3 cellular contexts compared by ENCODE assay signal in the genomic region with DNA sequence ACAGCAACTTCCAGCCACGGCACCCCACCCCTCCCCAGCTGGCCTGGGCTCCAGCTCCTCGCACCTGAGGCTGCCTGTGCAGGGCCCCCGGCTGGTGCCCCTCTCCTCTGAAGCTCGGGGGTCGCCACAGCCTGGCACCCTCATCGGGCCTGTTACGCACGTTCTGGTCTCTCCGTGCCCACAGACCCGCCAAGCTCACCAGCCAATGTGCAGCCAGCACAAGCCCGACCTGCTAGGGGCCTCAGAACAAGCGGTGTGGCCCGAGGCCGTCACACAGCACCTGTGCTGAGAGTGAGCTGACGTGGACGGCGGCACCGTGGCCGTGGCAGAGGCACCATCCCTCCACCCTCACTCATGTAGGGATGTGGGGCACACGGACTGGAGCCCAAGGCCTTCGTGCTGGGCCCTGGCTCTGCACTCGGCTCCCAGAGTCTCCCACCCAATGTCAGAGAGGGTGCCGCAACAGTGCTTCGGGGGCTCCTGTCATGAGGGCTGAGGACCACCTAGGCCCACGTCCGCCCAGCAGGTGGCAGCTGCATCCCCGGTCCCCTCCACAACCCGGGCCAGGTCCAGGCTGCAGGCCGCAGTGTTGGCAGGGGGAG.
A peak's percentile ranks its signal among the peaks of the same experiment; 100 is the strongest.
TF ChIP-seq lines count a peak whose summit lies in the region.

No MANE protein-coding gene starts in this region.

TF ChIP-seq in SK-N-SH, 30 proteins besides CTCF, POLR2A, EP300 and RAD21:
- TF ChIP-seq EZH2phosphoT487 (IDR thresholded peaks at IDR 0.05; ENCODE audit: borderline replicate concordance, low read depth) = no peak
TF ChIP-seq in SK-N-SH: peak in this region for 0.

TF ChIP-seq in SK-N-SH treated with all-trans-retinoic acid at 6 μM for 48 hours, 23 proteins besides CTCF, POLR2A, EP300 and RAD21 (continues in another document):
- TF ChIP-seq ARNTL (CRISPR knock-in tag; IDR thresholded peaks at IDR 0.05; ENCODE audit: borderline replicate concordance, low read depth) (no peak), PPARA (CRISPR knock-in tag; IDR thresholded peaks at IDR 0.05; ENCODE audit: borderline replicate concordance) (no peak), GLIS3 (CRISPR knock-in tag; IDR thresholded peaks at IDR 0.05) (no peak), OSR1 (CRISPR knock-in tag; IDR thresholded peaks at IDR 0.05) (no peak), TOX (CRISPR knock-in tag; IDR thresholded peaks at IDR 0.05; ENCODE audit: borderline replicate concordance) (no peak), ZNF565 (CRISPR knock-in tag; conservative IDR thresholded peaks at IDR 0.05; ENCODE audit: low read depth) (no peak), ZC3H10 (CRISPR knock-in tag; IDR thresholded peaks at IDR 0.05) (no peak), ZFP30 (CRISPR knock-in tag; IDR thresholded peaks at IDR 0.05) (no peak), RARB (CRISPR knock-in tag; IDR thresholded peaks at IDR 0.05) (no peak), ZFP3 (CRISPR knock-in tag; IDR thresholded peaks at IDR 0.05) (no peak), ESRRG (CRISPR knock-in tag; IDR thresholded peaks at IDR 0.05) (no peak), ZNF8 (CRISPR knock-in tag; IDR thresholded peaks at IDR 0.05) (no peak), TCF4 (CRISPR knock-in tag; IDR thresholded peaks at IDR 0.05; ENCODE audit: borderline replicate concordance) (no peak), ISL1 (CRISPR knock-in tag; IDR thresholded peaks at IDR 0.05) (no peak)
- TF ChIP-seq, protein P1, sequence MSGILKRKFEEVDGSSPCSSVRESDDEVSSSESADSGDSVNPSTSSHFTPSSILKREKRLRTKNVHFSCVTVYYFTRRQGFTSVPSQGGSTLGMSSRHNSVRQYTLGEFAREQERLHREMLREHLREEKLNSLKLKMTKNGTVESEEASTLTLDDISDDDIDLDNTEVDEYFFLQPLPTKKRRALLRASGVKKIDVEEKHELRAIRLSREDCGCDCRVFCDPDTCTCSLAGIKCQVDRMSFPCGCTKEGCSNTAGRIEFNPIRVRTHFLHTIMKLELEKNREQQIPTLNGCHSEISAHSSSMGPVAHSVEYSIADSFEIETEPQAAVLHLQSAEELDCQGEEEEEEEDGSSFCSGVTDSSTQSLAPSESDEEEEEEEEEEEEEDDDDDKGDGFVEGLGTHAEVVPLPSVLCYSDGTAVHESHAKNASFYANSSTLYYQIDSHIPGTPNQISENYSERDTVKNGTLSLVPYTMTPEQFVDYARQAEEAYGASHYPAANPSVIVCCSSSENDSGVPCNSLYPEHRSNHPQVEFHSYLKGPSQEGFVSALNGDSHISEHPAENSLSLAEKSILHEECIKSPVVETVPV (CRISPR knock-in tag; IDR thresholded peaks at IDR 0.05) = no peak
- TF ChIP-seq, protein P2, sequence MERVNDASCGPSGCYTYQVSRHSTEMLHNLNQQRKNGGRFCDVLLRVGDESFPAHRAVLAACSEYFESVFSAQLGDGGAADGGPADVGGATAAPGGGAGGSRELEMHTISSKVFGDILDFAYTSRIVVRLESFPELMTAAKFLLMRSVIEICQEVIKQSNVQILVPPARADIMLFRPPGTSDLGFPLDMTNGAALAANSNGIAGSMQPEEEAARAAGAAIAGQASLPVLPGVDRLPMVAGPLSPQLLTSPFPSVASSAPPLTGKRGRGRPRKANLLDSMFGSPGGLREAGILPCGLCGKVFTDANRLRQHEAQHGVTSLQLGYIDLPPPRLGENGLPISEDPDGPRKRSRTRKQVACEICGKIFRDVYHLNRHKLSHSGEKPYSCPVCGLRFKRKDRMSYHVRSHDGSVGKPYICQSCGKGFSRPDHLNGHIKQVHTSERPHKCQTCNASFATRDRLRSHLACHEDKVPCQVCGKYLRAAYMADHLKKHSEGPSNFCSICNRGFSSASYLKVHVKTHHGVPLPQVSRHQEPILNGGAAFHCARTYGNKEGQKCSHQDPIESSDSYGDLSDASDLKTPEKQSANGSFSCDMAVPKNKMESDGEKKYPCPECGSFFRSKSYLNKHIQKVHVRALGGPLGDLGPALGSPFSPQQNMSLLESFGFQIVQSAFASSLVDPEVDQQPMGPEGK (CRISPR knock-in tag; IDR thresholded peaks at IDR 0.05; ENCODE audit: borderline replicate concordance) = no peak
- TF ChIP-seq, protein P3, sequence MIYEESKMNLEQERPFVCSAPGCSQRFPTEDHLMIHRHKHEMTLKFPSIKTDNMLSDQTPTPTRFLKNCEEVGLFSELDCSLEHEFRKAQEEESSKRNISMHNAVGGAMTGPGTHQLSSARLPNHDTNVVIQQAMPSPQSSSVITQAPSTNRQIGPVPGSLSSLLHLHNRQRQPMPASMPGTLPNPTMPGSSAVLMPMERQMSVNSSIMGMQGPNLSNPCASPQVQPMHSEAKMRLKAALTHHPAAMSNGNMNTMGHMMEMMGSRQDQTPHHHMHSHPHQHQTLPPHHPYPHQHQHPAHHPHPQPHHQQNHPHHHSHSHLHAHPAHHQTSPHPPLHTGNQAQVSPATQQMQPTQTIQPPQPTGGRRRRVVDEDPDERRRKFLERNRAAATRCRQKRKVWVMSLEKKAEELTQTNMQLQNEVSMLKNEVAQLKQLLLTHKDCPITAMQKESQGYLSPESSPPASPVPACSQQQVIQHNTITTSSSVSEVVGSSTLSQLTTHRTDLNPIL (CRISPR knock-in tag; IDR thresholded peaks at IDR 0.05; ENCODE audit: low read depth) = no peak
- TF ChIP-seq, protein P4, sequence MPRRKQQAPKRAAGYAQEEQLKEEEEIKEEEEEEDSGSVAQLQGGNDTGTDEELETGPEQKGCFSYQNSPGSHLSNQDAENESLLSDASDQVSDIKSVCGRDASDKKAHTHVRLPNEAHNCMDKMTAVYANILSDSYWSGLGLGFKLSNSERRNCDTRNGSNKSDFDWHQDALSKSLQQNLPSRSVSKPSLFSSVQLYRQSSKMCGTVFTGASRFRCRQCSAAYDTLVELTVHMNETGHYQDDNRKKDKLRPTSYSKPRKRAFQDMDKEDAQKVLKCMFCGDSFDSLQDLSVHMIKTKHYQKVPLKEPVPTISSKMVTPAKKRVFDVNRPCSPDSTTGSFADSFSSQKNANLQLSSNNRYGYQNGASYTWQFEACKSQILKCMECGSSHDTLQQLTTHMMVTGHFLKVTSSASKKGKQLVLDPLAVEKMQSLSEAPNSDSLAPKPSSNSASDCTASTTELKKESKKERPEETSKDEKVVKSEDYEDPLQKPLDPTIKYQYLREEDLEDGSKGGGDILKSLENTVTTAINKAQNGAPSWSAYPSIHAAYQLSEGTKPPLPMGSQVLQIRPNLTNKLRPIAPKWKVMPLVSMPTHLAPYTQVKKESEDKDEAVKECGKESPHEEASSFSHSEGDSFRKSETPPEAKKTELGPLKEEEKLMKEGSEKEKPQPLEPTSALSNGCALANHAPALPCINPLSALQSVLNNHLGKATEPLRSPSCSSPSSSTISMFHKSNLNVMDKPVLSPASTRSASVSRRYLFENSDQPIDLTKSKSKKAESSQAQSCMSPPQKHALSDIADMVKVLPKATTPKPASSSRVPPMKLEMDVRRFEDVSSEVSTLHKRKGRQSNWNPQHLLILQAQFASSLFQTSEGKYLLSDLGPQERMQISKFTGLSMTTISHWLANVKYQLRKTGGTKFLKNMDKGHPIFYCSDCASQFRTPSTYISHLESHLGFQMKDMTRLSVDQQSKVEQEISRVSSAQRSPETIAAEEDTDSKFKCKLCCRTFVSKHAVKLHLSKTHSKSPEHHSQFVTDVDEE (CRISPR knock-in tag; IDR thresholded peaks at IDR 0.05) = no peak

TF ChIP-seq in HEK293, 187 proteins besides CTCF, POLR2A, EP300 and RAD21:
- TF ChIP-seq, protein P5, sequence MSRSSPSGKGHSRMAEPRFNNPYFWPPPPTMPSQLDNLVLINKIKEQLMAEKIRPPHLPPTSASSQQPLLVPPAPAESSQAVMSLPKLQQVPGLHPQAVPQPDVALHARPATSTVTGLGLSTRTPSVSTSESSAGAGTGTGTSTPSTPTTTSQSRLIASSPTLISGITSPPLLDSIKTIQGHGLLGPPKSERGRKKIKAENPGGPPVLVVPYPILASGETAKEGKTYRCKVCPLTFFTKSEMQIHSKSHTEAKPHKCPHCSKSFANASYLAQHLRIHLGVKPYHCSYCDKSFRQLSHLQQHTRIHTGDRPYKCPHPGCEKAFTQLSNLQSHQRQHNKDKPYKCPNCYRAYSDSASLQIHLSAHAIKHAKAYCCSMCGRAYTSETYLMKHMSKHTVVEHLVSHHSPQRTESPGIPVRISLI (tag by site-specific recombination; IDR thresholded peaks at IDR 0.05) = no peak
- TF ChIP-seq ZNF600 (tag by site-specific recombination; IDR thresholded peaks at IDR 0.05) = peak; percentile 72
- no peak for TF ChIP-seq ZBTB48 (tag by site-specific recombination; IDR thresholded peaks at IDR 0.05)
- TF ChIP-seq, protein P6, sequence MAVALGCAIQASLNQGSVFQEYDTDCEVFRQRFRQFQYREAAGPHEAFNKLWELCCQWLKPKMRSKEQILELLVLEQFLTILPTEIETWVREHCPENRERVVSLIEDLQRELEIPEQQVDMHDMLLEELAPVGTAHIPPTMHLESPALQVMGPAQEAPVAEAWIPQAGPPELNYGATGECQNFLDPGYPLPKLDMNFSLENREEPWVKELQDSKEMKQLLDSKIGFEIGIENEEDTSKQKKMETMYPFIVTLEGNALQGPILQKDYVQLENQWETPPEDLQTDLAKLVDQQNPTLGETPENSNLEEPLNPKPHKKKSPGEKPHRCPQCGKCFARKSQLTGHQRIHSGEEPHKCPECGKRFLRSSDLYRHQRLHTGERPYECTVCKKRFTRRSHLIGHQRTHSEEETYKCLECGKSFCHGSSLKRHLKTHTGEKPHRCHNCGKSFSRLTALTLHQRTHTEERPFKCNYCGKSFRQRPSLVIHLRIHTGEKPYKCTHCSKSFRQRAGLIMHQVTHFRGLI (tag by site-specific recombination; IDR thresholded peaks at IDR 0.05) = no peak
- TF ChIP-seq ZNF223 (tag by site-specific recombination; IDR thresholded peaks at IDR 0.05) = no peak
- TF ChIP-seq ZNF76 (tag by site-specific recombination; IDR thresholded peaks at IDR 0.05; ENCODE audit: borderline replicate concordance, low read depth) = no peak
- no peak for TF ChIP-seq ZNF510 (tag by site-specific recombination; IDR thresholded peaks at IDR 0.05; ENCODE audit: insufficient replicate concordance)
- TF ChIP-seq, protein P7, sequence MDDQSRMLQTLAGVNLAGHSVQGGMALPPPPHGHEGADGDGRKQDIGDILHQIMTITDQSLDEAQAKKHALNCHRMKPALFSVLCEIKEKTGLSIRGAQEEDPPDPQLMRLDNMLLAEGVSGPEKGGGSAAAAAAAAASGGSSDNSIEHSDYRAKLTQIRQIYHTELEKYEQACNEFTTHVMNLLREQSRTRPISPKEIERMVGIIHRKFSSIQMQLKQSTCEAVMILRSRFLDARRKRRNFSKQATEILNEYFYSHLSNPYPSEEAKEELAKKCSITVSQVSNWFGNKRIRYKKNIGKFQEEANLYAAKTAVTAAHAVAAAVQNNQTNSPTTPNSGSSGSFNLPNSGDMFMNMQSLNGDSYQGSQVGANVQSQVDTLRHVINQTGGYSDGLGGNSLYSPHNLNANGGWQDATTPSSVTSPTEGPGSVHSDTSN (CRISPR knock-in tag; IDR thresholded peaks at IDR 0.05) = no peak
- no peak for TF ChIP-seq ZNF324 (tag by site-specific recombination; IDR thresholded peaks at IDR 0.05)
- TF ChIP-seq ZNF585B (tag by site-specific recombination; IDR thresholded peaks at IDR 0.05) = no peak
- no peak for TF ChIP-seq ZNF777 (tag by site-specific recombination; IDR thresholded peaks at IDR 0.05; ENCODE audit: borderline replicate concordance)
- TF ChIP-seq, protein P8, sequence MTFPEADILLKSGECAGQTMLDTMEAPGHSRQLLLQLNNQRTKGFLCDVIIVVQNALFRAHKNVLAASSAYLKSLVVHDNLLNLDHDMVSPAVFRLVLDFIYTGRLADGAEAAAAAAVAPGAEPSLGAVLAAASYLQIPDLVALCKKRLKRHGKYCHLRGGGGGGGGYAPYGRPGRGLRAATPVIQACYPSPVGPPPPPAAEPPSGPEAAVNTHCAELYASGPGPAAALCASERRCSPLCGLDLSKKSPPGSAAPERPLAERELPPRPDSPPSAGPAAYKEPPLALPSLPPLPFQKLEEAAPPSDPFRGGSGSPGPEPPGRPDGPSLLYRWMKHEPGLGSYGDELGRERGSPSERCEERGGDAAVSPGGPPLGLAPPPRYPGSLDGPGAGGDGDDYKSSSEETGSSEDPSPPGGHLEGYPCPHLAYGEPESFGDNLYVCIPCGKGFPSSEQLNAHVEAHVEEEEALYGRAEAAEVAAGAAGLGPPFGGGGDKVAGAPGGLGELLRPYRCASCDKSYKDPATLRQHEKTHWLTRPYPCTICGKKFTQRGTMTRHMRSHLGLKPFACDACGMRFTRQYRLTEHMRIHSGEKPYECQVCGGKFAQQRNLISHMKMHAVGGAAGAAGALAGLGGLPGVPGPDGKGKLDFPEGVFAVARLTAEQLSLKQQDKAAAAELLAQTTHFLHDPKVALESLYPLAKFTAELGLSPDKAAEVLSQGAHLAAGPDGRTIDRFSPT (tag by site-specific recombination; IDR thresholded peaks at IDR 0.05) = peak; percentile 65
- no peak for TF ChIP-seq ZNF433 (tag by site-specific recombination; IDR thresholded peaks at IDR 0.05; ENCODE audit: low read depth)
- TF ChIP-seq, protein P9, sequence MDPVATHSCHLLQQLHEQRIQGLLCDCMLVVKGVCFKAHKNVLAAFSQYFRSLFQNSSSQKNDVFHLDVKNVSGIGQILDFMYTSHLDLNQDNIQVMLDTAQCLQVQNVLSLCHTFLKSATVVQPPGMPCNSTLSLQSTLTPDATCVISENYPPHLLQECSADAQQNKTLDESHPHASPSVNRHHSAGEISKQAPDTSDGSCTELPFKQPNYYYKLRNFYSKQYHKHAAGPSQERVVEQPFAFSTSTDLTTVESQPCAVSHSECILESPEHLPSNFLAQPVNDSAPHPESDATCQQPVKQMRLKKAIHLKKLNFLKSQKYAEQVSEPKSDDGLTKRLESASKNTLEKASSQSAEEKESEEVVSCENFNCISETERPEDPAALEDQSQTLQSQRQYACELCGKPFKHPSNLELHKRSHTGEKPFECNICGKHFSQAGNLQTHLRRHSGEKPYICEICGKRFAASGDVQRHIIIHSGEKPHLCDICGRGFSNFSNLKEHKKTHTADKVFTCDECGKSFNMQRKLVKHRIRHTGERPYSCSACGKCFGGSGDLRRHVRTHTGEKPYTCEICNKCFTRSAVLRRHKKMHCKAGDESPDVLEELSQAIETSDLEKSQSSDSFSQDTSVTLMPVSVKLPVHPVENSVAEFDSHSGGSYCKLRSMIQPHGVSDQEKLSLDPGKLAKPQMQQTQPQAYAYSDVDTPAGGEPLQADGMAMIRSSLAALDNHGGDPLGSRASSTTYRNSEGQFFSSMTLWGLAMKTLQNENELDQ (tag by site-specific recombination; IDR thresholded peaks at IDR 0.05; ENCODE audit: low read depth) = no peak
- TF ChIP-seq, protein P10, sequence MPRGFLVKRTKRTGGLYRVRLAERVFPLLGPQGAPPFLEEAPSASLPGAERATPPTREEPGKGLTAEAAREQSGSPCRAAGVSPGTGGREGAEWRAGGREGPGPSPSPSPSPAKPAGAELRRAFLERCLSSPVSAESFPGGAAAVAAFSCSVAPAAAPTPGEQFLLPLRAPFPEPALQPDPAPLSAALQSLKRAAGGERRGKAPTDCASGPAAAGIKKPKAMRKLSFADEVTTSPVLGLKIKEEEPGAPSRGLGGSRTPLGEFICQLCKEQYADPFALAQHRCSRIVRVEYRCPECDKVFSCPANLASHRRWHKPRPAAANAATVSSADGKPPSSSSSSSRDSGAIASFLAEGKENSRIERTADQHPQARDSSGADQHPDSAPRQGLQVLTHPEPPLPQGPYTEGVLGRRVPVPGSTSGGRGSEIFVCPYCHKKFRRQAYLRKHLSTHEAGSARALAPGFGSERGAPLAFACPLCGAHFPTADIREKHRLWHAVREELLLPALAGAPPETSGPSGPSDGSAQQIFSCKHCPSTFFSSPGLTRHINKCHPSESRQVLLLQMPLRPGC (tag by site-specific recombination; IDR thresholded peaks at IDR 0.05) = no peak
- TF ChIP-seq ZNF132 (tag by site-specific recombination; IDR thresholded peaks at IDR 0.05; ENCODE audit: borderline replicate concordance) = no peak
- TF ChIP-seq ZBTB8A (tag by site-specific recombination; IDR thresholded peaks at IDR 0.05) = peak; percentile 51; the same call in 1 of the 2 replicates
- no peak for TF ChIP-seq MYNN (tag by site-specific recombination; IDR thresholded peaks at IDR 0.05; ENCODE audit: borderline replicate concordance)
- TF ChIP-seq KLF16 (tag by site-specific recombination; IDR thresholded peaks at IDR 0.05) = no peak
